ENCODE assay signal across 1 cellular context in the genomic region with DNA sequence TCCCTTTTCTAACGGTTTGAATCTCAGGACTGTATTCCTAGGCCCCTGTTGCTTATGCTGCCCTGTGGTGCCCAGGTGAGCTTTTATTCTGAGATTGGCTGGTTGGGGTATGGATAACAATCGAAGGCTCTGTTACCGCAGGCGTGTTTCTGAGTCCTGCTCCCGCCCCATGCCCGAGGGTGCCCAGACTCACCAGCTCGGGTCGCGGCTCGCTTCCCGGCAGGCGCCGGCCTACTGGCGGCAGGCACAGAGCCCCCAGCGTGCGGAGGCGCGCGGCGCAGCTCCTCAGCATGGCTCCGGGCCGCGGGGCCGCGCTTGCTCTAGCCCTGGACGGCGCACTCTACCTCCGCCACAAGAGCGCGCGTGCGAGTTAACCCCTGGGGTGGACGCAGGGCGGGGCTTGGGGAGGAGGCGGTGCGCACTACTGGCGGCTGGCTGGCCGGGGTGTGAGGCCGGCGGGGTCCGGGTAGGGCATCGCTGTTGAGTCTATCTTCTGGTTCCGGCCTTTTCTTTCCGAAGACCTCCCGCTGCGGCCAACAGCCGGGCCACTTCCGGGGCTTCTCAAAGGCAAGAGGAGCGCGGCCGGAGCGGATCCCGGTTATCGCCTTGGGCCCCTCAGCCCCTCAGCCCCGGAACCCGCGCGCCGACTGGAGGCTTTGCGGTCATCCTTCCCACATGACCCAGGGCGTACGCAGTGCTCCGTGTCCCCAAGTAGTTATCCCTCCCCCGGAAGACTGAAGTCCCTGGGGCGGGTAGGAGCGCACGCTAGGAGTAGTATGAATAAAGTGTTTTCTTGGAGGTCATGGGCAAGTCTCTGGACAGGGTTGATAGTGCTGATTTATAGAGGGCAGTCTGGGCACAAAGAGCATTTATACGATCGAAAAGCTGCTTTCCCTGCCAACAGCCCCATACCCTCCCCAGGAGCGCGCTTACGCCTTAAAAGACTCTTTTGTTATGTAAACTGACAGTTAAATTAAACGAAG.
TF ChIP-seq lines count a peak whose summit lies in the region.

Gene THEM4, minus strand, starts transcription at position 345 of the 983 bp plus-strand sequence. Its CDS starts 53 bp downstream, at position 292.

TF ChIP-seq in K562, 482 proteins besides CTCF, POLR2A, EP300 and RAD21 (continued from another document):
- 0 out of 2 replicates have a peak, but pooled peaks have one; percentile 30 for TF ChIP-seq STAT6 (CRISPR knock-in tag; IDR thresholded peaks at IDR 0.05)
- TF ChIP-seq ZZZ3 (IDR thresholded peaks at IDR 0.05): no peak
- no peak for TF ChIP-seq CEBPZ (IDR thresholded peaks at IDR 0.05; ENCODE audit: borderline replicate concordance, low read depth, low read length)
